ENCODE assay signal across 24 cellular contexts in genomic region chr3:78430741-78431140, GRCh38.
"Had no signal": no experiment of that assay in that cellular context is flagged by ENCODE, and none has a peak within 500 bp of the region (broad histone marks: within the 10 kb centered on the region; RNA-seq: fewer than 3 reads in every experiment).

No MANE protein-coding gene starts in this region.

- ATAC-seq: left cardiac atrium; left lung; naive thymus-derived CD4-positive, alpha-beta T cell; stimulated activated memory B cell treated with anti-CD40 and anti-IgM and Interleukin-4, amounts not matched to agents 10 μg/mL and 1 μg/mL and 100 μg/mL, for 72 hours; stimulated activated naive CD8-positive, alpha-beta T cell treated with anti-CD3 and anti-CD28 coated beads, Interleukin-15, Interleukin-2, amounts not matched to agents 100 U/mL and 50 U/mL, for 24 hours had no signal

- DNase-seq: dermis blood vessel endothelial cell; effector memory CD4-positive, alpha-beta T cell; erythroblast; esophagus squamous epithelium; head of caudate nucleus; left cardiac atrium; left lung; mesendoderm; midbrain; naive thymus-derived CD4-positive, alpha-beta T cell; nucleus accumbens; sigmoid colon; spleen; stimulated activated CD4-positive, alpha-beta T cell treated with anti-CD3 and anti-CD28 coated beads, Interleukin-4, amount 100 ng/mL, for 4 hours; stimulated activated naive CD8-positive, alpha-beta T cell treated with anti-CD3 and anti-CD28 coated beads, Interleukin-15, Interleukin-2, amounts not matched to agents 100 U/mL and 50 U/mL, for 24 hours; substantia nigra; testis; tibial artery had no signal

- H3K4me3 ChIP-seq: coronary artery, esophagus squamous epithelium, left lung, right atrium auricular region, sigmoid colon, skin epidermis, spleen, testis, tibial artery had no signal

- FAIRE-seq: frontal cortex, islet of Langerhans had no signal
